In the genomic region with DNA sequence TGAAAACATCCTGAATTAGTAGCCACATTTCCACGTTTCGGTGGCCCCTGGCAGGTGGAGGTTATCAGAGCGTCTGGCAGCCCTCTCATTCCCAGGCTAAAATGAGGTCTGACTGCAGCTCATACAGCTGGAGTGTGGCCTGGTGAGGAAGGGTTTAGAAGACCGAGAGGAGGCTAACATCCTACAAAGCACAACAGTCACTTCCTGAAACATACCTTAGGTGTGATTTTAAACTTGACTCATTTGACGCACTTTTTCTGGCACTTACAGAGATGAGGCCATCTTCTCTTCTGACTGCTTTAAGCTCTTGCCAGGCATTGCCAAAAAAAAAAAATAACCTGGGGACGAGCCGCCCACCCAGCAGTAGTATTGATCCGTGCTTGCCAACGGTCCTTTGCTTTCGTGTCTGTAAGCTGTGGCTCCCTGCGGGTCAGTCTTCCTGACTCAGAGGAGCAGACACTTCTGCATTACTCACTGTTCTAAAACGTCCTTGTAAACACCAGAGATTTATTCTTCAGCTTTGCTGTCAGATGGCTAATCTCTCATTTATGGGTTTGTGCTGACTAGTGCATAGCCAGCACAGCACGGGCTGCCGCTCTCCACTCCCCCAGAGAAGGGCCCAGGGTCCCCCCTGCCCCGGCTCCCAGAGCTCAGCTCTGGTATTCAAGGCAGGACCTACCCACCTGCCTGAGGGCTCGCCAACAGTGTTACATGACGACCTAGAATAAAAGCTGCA, we compare ENCODE assay signal across 10 cellular contexts.
A peak's percentile ranks its signal among the peaks of the same experiment; 100 is the strongest.
DNase-seq lines count a peak whose midpoint lies in the region; ATAC-seq and TF ChIP-seq lines count a peak whose summit lies in the region.
"Had no signal": no experiment of that assay in that cellular context is flagged by ENCODE, and none has a peak within 500 bp of the region (broad histone marks: within the 10 kb centered on the region; RNA-seq: fewer than 3 reads in every experiment).

No MANE protein-coding gene starts in this region.

- peaks cover 8% of the 10 kb centered on the region for H3K4me1 ChIP-seq in IMR-90 (ENCODE audit: control insufficient read depth, insufficient read depth, low read length)
- no peaks in the 10 kb centered on the region for H3K4me1 ChIP-seq in endodermal cell (ENCODE audit: control insufficient read depth, insufficient read depth, low read length)
- H3K4me1 ChIP-seq in neuronal stem cell (ENCODE audit: control insufficient read depth in 2 of 2, insufficient read depth in 1 of 2, low read depth in 1 of 2, low read length in 2 of 2), result peaks cover 10 to 23% of the 10 kb centered on the region in 2 donors
- H3K4me1 ChIP-seq in testis, result peaks cover 2% of the 10 kb centered on the region

- H2BK12ac ChIP-seq in neuronal stem cell (ENCODE audit: low read length), result no peak overlapping the region

- no peak for TF ChIP-seq CTCF in IMR-90 (conservative IDR thresholded peaks at IDR 0.05; ENCODE audit: low read depth, low read length)
- TF ChIP-seq CTCF in endodermal cell (conservative IDR thresholded peaks at IDR 0.05), result no peak
- no peak for TF ChIP-seq CTCF in testis (IDR thresholded peaks at IDR 0.05)

- H3K56ac ChIP-seq in IMR-90 (ENCODE audit: extremely low read depth, insufficient read depth, low read length), result no peak overlapping the region

- no peak overlapping the region for H3K4me3 Mint-ChIP-seq in endodermal cell
- H3K4me3 Mint-ChIP-seq: activated naive CD8-positive, alpha-beta T cell had no signal

- H3K9me1 ChIP-seq in IMR-90 (ENCODE audit: insufficient read depth, low read length), result no peaks in the 10 kb centered on the region

- in situ Hi-C loops in IMR-90 (cut with MboI; ENCODE audit: low sequenced_read_pairs), result no loop called here

- no peak overlapping the region for H3K18ac ChIP-seq in IMR-90 (ENCODE audit: low read depth, low read length)
- no peak overlapping the region for H3K18ac ChIP-seq in neuronal stem cell (ENCODE audit: low read length)

- H3K36me3 Mint-ChIP-seq in endodermal cell (ENCODE audit: low read depth), result no peaks in the 10 kb centered on the region
- H3K36me3 Mint-ChIP-seq: activated naive CD8-positive, alpha-beta T cell had no signal

- POLR2A ChIA-PET in IMR-90 (lab: Charles Lee; ENCODE audit: unreplicated experiment), result no interaction called here

- H3K23ac ChIP-seq in IMR-90 (ENCODE audit: low read depth, low read length) (no peak overlapping the region; the same call in 1 of the 2 replicates), neuronal stem cell (ENCODE audit: low read depth, low read length, poor library complexity) (no peak overlapping the region)

- 0 out of 2 replicates have a peak overlapping the region, but pooled peaks have one; percentile 17 for H2BK20ac ChIP-seq in IMR-90 (ENCODE audit: low read depth, low read length)

- H3K4ac ChIP-seq in IMR-90 (ENCODE audit: low read depth, low read length) (peak overlapping the region; percentile 47; the same call in 1 of the 2 replicates), neuronal stem cell (ENCODE audit: low read length) (no peak overlapping the region)

- 0% methylated on average over 4 of the region's 17 CpGs; no CpG with 5 or more reads in 1 of the 2 experiments for WGBS in IMR-90 (ENCODE audit: extremely low coverage in 2 of 2, insufficient read length in 1 of 2), 2 experiments
- 40 to 59% methylated on average over 14 to 17 of the region's 17 CpGs for WGBS in endodermal cell (ENCODE audit: insufficient coverage in 1 of 2, insufficient read length in 1 of 2), 2 experiments
- no CpG with 5 or more reads among the region's 17 CpGs for WGBS in neuronal stem cell (ENCODE audit: extremely low coverage in 2 of 2, insufficient read length in 2 of 2, insufficient replicate concordance in 1 of 2), 2 donors
- 42 to 49% methylated on average over 17 of the region's 17 CpGs for WGBS in testis, 2 donors

- H3K27ac Mint-ChIP-seq in endodermal cell, result no peak overlapping the region
- H3K27ac Mint-ChIP-seq: activated naive CD8-positive, alpha-beta T cell had no signal

- H3K9me3 Mint-ChIP-seq in endodermal cell, result no peaks in the 10 kb centered on the region

- TF ChIP-seq POLR2A in IMR-90 (IDR thresholded peaks at IDR 0.05; ENCODE audit: low read depth, low read length) (no peak; the same call in 1 of the 2 replicates), testis (IDR thresholded peaks at IDR 0.05) (no peak)

- H2BK15ac ChIP-seq in IMR-90 (ENCODE audit: low read depth, low read length), result no peak overlapping the region
- no peak overlapping the region for H2BK15ac ChIP-seq in neuronal stem cell (ENCODE audit: low read length)

- H3K27me3 ChIP-seq in IMR-90 (ENCODE audit: control insufficient read depth, insufficient read depth, low read length) (no peaks in the 10 kb centered on the region), endodermal cell (ENCODE audit: control insufficient read depth, insufficient read depth, low read length, poor library complexity, severe bottlenecking) (no peaks in the 10 kb centered on the region), neuronal stem cell (ENCODE audit: control insufficient read depth in 3 of 3, insufficient read depth in 3 of 3, low read depth in 1 of 3, low read length in 3 of 3) (no peaks in the 10 kb centered on the region), testis (no peaks in the 10 kb centered on the region)

- no TSS peak for BruUV-seq in IMR-90 (replicated peaks; lab: Mats Ljungman, UMichigan)

- H2AK5ac ChIP-seq in IMR-90 (ENCODE audit: low read depth, low read length) (no peak overlapping the region), neuronal stem cell (ENCODE audit: low read depth, low read length) (no peak overlapping the region)

- no peak overlapping the region for H3K9ac ChIP-seq in IMR-90 (ENCODE audit: low read depth, low read length)
- no peak overlapping the region for H3K9ac ChIP-seq in endodermal cell (ENCODE audit: extremely low read depth, low read length, poor library complexity, severe bottlenecking)
- no peak overlapping the region for H3K9ac ChIP-seq in neuronal stem cell (ENCODE audit: low read depth, low read length, poor library complexity)

- H2BK120ac ChIP-seq in IMR-90 (ENCODE audit: low read depth, low read length) (no peak overlapping the region), neuronal stem cell (ENCODE audit: low read depth, low read length) (no peak overlapping the region)

- no peaks in the 10 kb centered on the region for H3K79me1 ChIP-seq in IMR-90 (ENCODE audit: low read depth in 1 of 2, low read length in 2 of 2)
- H3K79me1 ChIP-seq in neuronal stem cell (ENCODE audit: low read depth, low read length), result no peaks in the 10 kb centered on the region

- DNase-seq in COLO668 (lab: John Stamatoyannopoulos, UW; ENCODE audit: unreplicated experiment) (peak; percentile 21), IMR-90 (peak; percentile 78), endodermal cell (peak; percentile 55), neuronal stem cell (ENCODE audit: low spot score) (no peak), testis (no peak), NCI-H2196 (lab: John Stamatoyannopoulos, UW; ENCODE audit: unreplicated experiment) (no peak)
- DNase-seq: KG1 had no signal

- intact Hi-C loops in IMR-90 (cut with micrococcal nuclease), result loop anchor here (10.0 kb wide), 1 partner anchor 1367 kb away; no protein-coding TSS in a partner anchor
- intact Hi-C loops in testis (cut with DNase I; ENCODE audit: low total_unique reads), result no loop called here

- CTCF ChIA-PET in IMR-90 (lab: Yijun Ruan, JAX), result no interaction called here

- no peaks in the 10 kb centered on the region for H4K20me1 ChIP-seq in IMR-90 (ENCODE audit: insufficient read depth, low read length)

- H3K27me3 Mint-ChIP-seq in endodermal cell (ENCODE audit: insufficient read depth), result peaks cover 6% of the 10 kb centered on the region

- no peaks in the 10 kb centered on the region for H3K9me3 ChIP-seq in IMR-90 (ENCODE audit: control insufficient read depth, insufficient read depth, low read length)
- H3K9me3 ChIP-seq in endodermal cell (ENCODE audit: control insufficient read depth, low read length), result no peaks in the 10 kb centered on the region
- peaks cover 0 to 2% of the 10 kb centered on the region in 2 donors for H3K9me3 ChIP-seq in neuronal stem cell (replicated peaks in 1 of 2; ENCODE audit: control insufficient read depth in 2 of 2, insufficient read depth in 1 of 2, low read depth in 1 of 2, low read length in 2 of 2)
- no peaks in the 10 kb centered on the region for H3K9me3 ChIP-seq in testis

- H2BK5ac ChIP-seq in IMR-90 (ENCODE audit: low read depth, low read length, poor library complexity, severe bottlenecking), result peak overlapping the region; percentile 37
- no peak overlapping the region for H2BK5ac ChIP-seq in neuronal stem cell (ENCODE audit: low read length)

- H2AK9ac ChIP-seq in IMR-90 (replicated peaks; ENCODE audit: low read depth, low read length, poor library complexity), result no peak overlapping the region

- H2AFZ ChIP-seq in IMR-90 (replicated peaks; ENCODE audit: low read length, poor library complexity), result peak overlapping the region; percentile 49
- H2AFZ ChIP-seq in neuronal stem cell (ENCODE audit: low read length), result peak overlapping the region; percentile 70

- ATAC-seq in IMR-90 (ENCODE audit: low read depth), result peak; percentile 88
- no peak for ATAC-seq in GM18858 (IDR thresholded peaks at IDR 0.05; ENCODE audit: unreplicated experiment)
- ATAC-seq in HG03354 (IDR thresholded peaks at IDR 0.05; ENCODE audit: poor library complexity, severe bottlenecking, unreplicated experiment), result no peak

- dilution Hi-C loops in IMR-90 (cut with HindIII; ENCODE audit: low sequenced_read_pairs, unreplicated experiment), result no loop called here

- 0 out of 4 replicates have a peak overlapping the region, but pooled peaks of 1 of the 2 experiments have one; percentile 16 for H4K8ac ChIP-seq in IMR-90 (ENCODE audit: low read depth in 2 of 2, low read length in 2 of 2)
- H4K8ac ChIP-seq in neuronal stem cell (ENCODE audit: low read depth, low read length), result no peak overlapping the region

- H3K27ac ChIP-seq in IMR-90 (ENCODE audit: insufficient read depth, low read length) (no peak overlapping the region), endodermal cell (ENCODE audit: low read depth, low read length) (peak overlapping the region; percentile 13), neuronal stem cell (replicated peaks; ENCODE audit: low read length) (no peak overlapping the region), testis (no peak overlapping the region)

- TF ChIP-seq RAD21 in IMR-90 (IDR thresholded peaks at IDR 0.05; ENCODE audit: low read length), result no peak

- H3K36me3 ChIP-seq in IMR-90 (ENCODE audit: control insufficient read depth, insufficient read depth, low read length) (no peaks in the 10 kb centered on the region), endodermal cell (ENCODE audit: control insufficient read depth, insufficient read depth, low read length) (no peaks in the 10 kb centered on the region), neuronal stem cell (replicated peaks in 1 of 2; ENCODE audit: control insufficient read depth in 2 of 2, insufficient read depth in 2 of 2, low read length in 2 of 2) (no peaks in the 10 kb centered on the region), testis (ENCODE audit: low read depth, missing control alignments) (no peaks in the 10 kb centered on the region)

- H4K5ac ChIP-seq in IMR-90 (ENCODE audit: low read depth, low read length), result no peak overlapping the region

- H3K4me3 ChIP-seq in IMR-90 (ENCODE audit: insufficient read depth, low read depth, low read length), result no peak overlapping the region
- no peak overlapping the region for H3K4me3 ChIP-seq in endodermal cell (ENCODE audit: low read length)
- H3K4me3 ChIP-seq in neuronal stem cell (ENCODE audit: low read length in 2 of 2), result no peak overlapping the region
- H3K4me3 ChIP-seq in testis, result no peak overlapping the region

- H4K91ac ChIP-seq in IMR-90 (ENCODE audit: insufficient read depth, low read depth, low read length), result no peak overlapping the region
- no peak overlapping the region for H4K91ac ChIP-seq in neuronal stem cell (ENCODE audit: low read depth, low read length, poor library complexity)

- H3K4me1 Mint-ChIP-seq in endodermal cell, result peaks cover 21% of the 10 kb centered on the region

- H3K4me2 ChIP-seq in IMR-90 (ENCODE audit: low read depth, low read length) (peak overlapping the region; percentile 69), neuronal stem cell (ENCODE audit: insufficient read depth, low read length, poor library complexity, severe bottlenecking) (no peak overlapping the region)

- H3K14ac ChIP-seq in IMR-90 (replicated peaks; ENCODE audit: low read depth, low read length) (no peak overlapping the region; the same call in 1 of the 2 replicates), neuronal stem cell (ENCODE audit: low read length) (no peak overlapping the region)

Comparison
In these comparisons a context has a peak if more than half of its experiments do, and no peak if none do; other contexts are left out.
1. DNase-seq: peak in COLO668 (single experiment), IMR-90 (single experiment) and endodermal cell (single experiment); none in neuronal stem cell (single experiment), testis (single experiment) and NCI-H2196 (single experiment).